In genomic region chr7:82211333-82211732, GRCh38 we compare ENCODE assay signal across 16 cellular contexts.
A peak's percentile ranks its signal among the peaks of the same experiment; 100 is the strongest.
DNase-seq lines count a peak whose midpoint lies in the region; ATAC-seq and TF ChIP-seq lines count a peak whose summit lies in the region.
"Had no signal": no experiment of that assay in that cellular context is flagged by ENCODE, and none has a peak within 500 bp of the region (broad histone marks: within the 10 kb centered on the region; RNA-seq: fewer than 3 reads in every experiment).

No MANE protein-coding gene starts in this region.

- H3K9me3 ChIP-seq in SK-N-SH, result peaks cover 6% of the 10 kb centered on the region; the same call in 1 of the 2 replicates
- no peaks in the 10 kb centered on the region for H3K9me3 ChIP-seq in gastrocnemius medialis
- H3K9me3 ChIP-seq in osteoblast (ENCODE audit: low read depth, low read length), result no peaks in the 10 kb centered on the region
- H3K9me3 ChIP-seq: Caco-2 had no signal

- no peaks in the 10 kb centered on the region for H4K20me1 ChIP-seq in SK-N-SH (ENCODE audit: insufficient read depth)
- H4K20me1 ChIP-seq in osteoblast (ENCODE audit: insufficient read depth, low read length), result peaks cover 6% of the 10 kb centered on the region

- 95% methylated on average over 1 of the region's 1 CpG for WGBS in SK-N-SH (ENCODE audit: low lambda C conversion rate)

- TF ChIP-seq RAD21 in SK-N-SH (IDR thresholded peaks at IDR 0.05; ENCODE audit: low read length), result no peak

- TF ChIP-seq CTCF in SK-N-SH (IDR thresholded peaks at IDR 0.05) (no peak), gastrocnemius medialis (IDR thresholded peaks at IDR 0.05 in 4 of 5, conservative IDR thresholded peaks at IDR 0.05 in 1 of 5) (no peak), osteoblast (IDR thresholded peaks at IDR 0.05; ENCODE audit: extremely low read depth, low read depth, low read length) (no peak)

- no peak for TF ChIP-seq POLR2A in gastrocnemius medialis (IDR thresholded peaks at IDR 0.05)

- no peak overlapping the region for H3K9ac ChIP-seq in SK-N-SH

- H2AFZ ChIP-seq in SK-N-SH (ENCODE audit: low read depth) (no peak overlapping the region), osteoblast (ENCODE audit: low read length) (no peak overlapping the region)
- H2AFZ ChIP-seq: GM23338 had no signal

- H3K4me3 ChIP-seq in SK-N-SH (ENCODE audit: low read depth in 2 of 2, low read length in 1 of 2) (no peak overlapping the region), gastrocnemius medialis (no peak overlapping the region), osteoblast (ENCODE audit: insufficient read depth, low read length) (no peak overlapping the region)
- H3K4me3 ChIP-seq: A549, GM23338 had no signal

- CTCF ChIA-PET in SK-N-SH (lab: Yijun Ruan, JAX), result interaction anchor here (1.6 kb wide), 1 partner anchor 166 kb away, joined by 7 read pairs; no protein-coding TSS in a partner anchor

- 0 out of 2 replicates have a peak, but pooled peaks cover 4% of the 10 kb centered on the region for H3K9me2 ChIP-seq in SK-N-SH

- no peak for DNase-seq in SK-N-SH
- peak; percentile 38 for DNase-seq in NCI-H82 treated with DMSO at 0.1 percent for 48 hours (lab: John Stamatoyannopoulos, UW; ENCODE audit: unreplicated experiment)
- peak; percentile 38 to 70 for DNase-seq in gastrocnemius medialis
- DNase-seq in NCI-H345 treated with DMSO at 0.1 percent for 48 hours (lab: John Stamatoyannopoulos, UW; ENCODE audit: unreplicated experiment), result no peak
- DNase-seq in osteoblast (ENCODE audit: insufficient read length, low spot score, missing footprints), result no peak
- DNase-seq: AML-193; Caco-2; CD4-positive, alpha-beta T cell; HCEC 1CT had no signal

- H3K79me2 ChIP-seq in SK-N-SH (ENCODE audit: insufficient read depth) (no peaks in the 10 kb centered on the region), osteoblast (ENCODE audit: insufficient read depth, low read length) (no peaks in the 10 kb centered on the region)

- H3K4me1 ChIP-seq in SK-N-SH (ENCODE audit: control insufficient read depth in 1 of 2, insufficient read depth in 2 of 2, low read depth in 1 of 2, low read length in 1 of 2), result peaks cover 0 to 3% of the 10 kb centered on the region in 2 experiments; a peak in 2 of 4 replicates
- peaks cover 55 to 77% of the 10 kb centered on the region in 2 donors for H3K4me1 ChIP-seq in gastrocnemius medialis
- H3K4me1 ChIP-seq in osteoblast (ENCODE audit: insufficient read depth, low read length), result peaks cover 2% of the 10 kb centered on the region
- H3K4me1 ChIP-seq: Caco-2 had no signal

- intact Hi-C loops in gastrocnemius medialis (cut with DNase I; ENCODE audit: low total_unique reads), result no loop called here

- H3K27ac ChIP-seq in SK-N-SH (ENCODE audit: low read depth in 2 of 2, low read length in 1 of 2) (no peak overlapping the region), gastrocnemius medialis (peak overlapping the region; percentile 54 to 88 (median 77)), osteoblast (ENCODE audit: low read depth, low read length) (no peak overlapping the region)
- H3K27ac ChIP-seq: 22Rv1, A549, C4-2B, HL-60 had no signal

- in situ Hi-C loops in gastrocnemius medialis (cut with MboI; ENCODE audit: low sequenced_read_pairs in 4 of 4), result no loop called here

- TF ChIP-seq EP300 in SK-N-SH (IDR thresholded peaks at IDR 0.05; ENCODE audit: borderline replicate concordance in 1 of 2, low read depth in 1 of 2, low read length in 1 of 2), result no peak

- H3K36me3 ChIP-seq in SK-N-SH (replicated peaks in 1 of 2; ENCODE audit: control insufficient read depth in 1 of 2, insufficient read depth in 2 of 2, low read length in 1 of 2), result peaks cover 0 to 7% of the 10 kb centered on the region in 2 experiments
- no peaks in the 10 kb centered on the region for H3K36me3 ChIP-seq in gastrocnemius medialis
- H3K36me3 ChIP-seq in osteoblast (ENCODE audit: insufficient read depth, low read length), result no peaks in the 10 kb centered on the region

- POLR2A ChIA-PET in SK-N-SH (lab: Yijun Ruan, JAX), result no interaction called here

- no peaks in the 10 kb centered on the region for H3F3A ChIP-seq in SK-N-SH (replicated peaks; ENCODE audit: insufficient read depth)

- H3K4me2 ChIP-seq in SK-N-SH (no peak overlapping the region), osteoblast (ENCODE audit: insufficient read depth, low read length) (no peak overlapping the region)
- H3K4me2 ChIP-seq: GM23338 had no signal

- ATAC-seq in SK-N-SH treated with all-trans-retinoic acid at 6 μM for 48 hours (no peak), gastrocnemius medialis (peak; percentile 81 to 85), HG03457 (IDR thresholded peaks at IDR 0.05; ENCODE audit: unreplicated experiment) (no peak)
- ATAC-seq: A549, GM23338 had no signal

- no peaks in the 10 kb centered on the region for H3K27me3 ChIP-seq in SK-N-SH (ENCODE audit: insufficient read depth)
- H3K27me3 ChIP-seq in gastrocnemius medialis, result no peaks in the 10 kb centered on the region
- H3K27me3 ChIP-seq in osteoblast (ENCODE audit: insufficient read depth, low read length), result no peaks in the 10 kb centered on the region

TF ChIP-seq in SK-N-SH treated with all-trans-retinoic acid at 6 μM for 48 hours, 23 proteins besides CTCF, POLR2A, EP300 and RAD21:
- TF ChIP-seq ZNF8 (CRISPR knock-in tag; IDR thresholded peaks at IDR 0.05), result peak; percentile 82
- no peak for TF ChIP-seq ZFP30 (CRISPR knock-in tag; IDR thresholded peaks at IDR 0.05)
TF ChIP-seq in SK-N-SH treated with all-trans-retinoic acid at 6 μM for 48 hours: peak in this region for 1.

TF ChIP-seq in SK-N-SH, 30 proteins besides CTCF, POLR2A, EP300 and RAD21:
- TF ChIP-seq FOSL2 (IDR thresholded peaks at IDR 0.05; ENCODE audit: borderline replicate concordance, low read depth) (no peak), MXI1 (IDR thresholded peaks at IDR 0.05; ENCODE audit: low read depth, low read length) (no peak), ELF1 (IDR thresholded peaks at IDR 0.05) (no peak), GABPA (IDR thresholded peaks at IDR 0.05; ENCODE audit: low read depth) (no peak), SMC3 (IDR thresholded peaks at IDR 0.05; ENCODE audit: low read depth, low read length) (no peak), NFIC (IDR thresholded peaks at IDR 0.05; ENCODE audit: borderline replicate concordance) (no peak), EZH2phosphoT487 (IDR thresholded peaks at IDR 0.05; ENCODE audit: borderline replicate concordance, low read depth) (no peak), RCOR1 (IDR thresholded peaks at IDR 0.05; ENCODE audit: low read length) (no peak), TCF12 (IDR thresholded peaks at IDR 0.05) (no peak), IRF3 (IDR thresholded peaks at IDR 0.05; ENCODE audit: low read depth, low read length) (no peak), TEAD4 (IDR thresholded peaks at IDR 0.05; ENCODE audit: borderline replicate concordance, insufficient read depth) (no peak), RFX5 (IDR thresholded peaks at IDR 0.05; ENCODE audit: low read length) (no peak), YY1 (IDR thresholded peaks at IDR 0.05; ENCODE audit: low read depth) (no peak), POLR2AphosphoS5 (IDR thresholded peaks at IDR 0.05; ENCODE audit: low read depth, low read length) (no peak), CHD2 (IDR thresholded peaks at IDR 0.05; ENCODE audit: low read length, partially characterized antibody) (no peak)

Comparison
In these comparisons a context has a peak if more than half of its experiments do, and no peak if none do; other contexts are left out.
1. ATAC-seq: peak in gastrocnemius medialis (2 of 2); none in SK-N-SH treated with all-trans-retinoic acid at 6 μM for 48 hours (single experiment) and HG03457 (single experiment).
2. DNase-seq: peak in NCI-H82 treated with DMSO at 0.1 percent for 48 hours (single experiment) and gastrocnemius medialis (2 of 2); none in SK-N-SH (single experiment), NCI-H345 treated with DMSO at 0.1 percent for 48 hours (single experiment) and osteoblast (single experiment).
3. H3K27ac ChIP-seq: peak in gastrocnemius medialis (4 of 4); none in SK-N-SH (0 of 2) and osteoblast (single experiment).